Comparison of ENCODE assay signal across 11 cellular contexts in genomic region chr4:138114434-138114833, GRCh38.
DNase-seq lines count a peak whose midpoint lies in the region; ATAC-seq lines count a peak whose summit lies in the region.
"Had no signal": no experiment of that assay in that cellular context is flagged by ENCODE, and none has a peak within 500 bp of the region (broad histone marks: within the 10 kb centered on the region; RNA-seq: fewer than 3 reads in every experiment).

No MANE protein-coding gene starts in this region.

- peak; percentile 99 for ATAC-seq in HG02840 (IDR thresholded peaks at IDR 0.05; ENCODE audit: low FRiP score, unreplicated experiment)
- ATAC-seq: activated naive CD8-positive, alpha-beta T cell treated with anti-CD3 and anti-CD28 coated beads, Interleukin-2, amount 50 U/mL, for 24 hours; Right ventricle myocardium inferior had no signal

- DNase-seq in SIG-M5 treated with dmso at 0.1 percent for 504 hours (lab: John Stamatoyannopoulos, UW; ENCODE audit: unreplicated experiment) (peak; percentile 9), SIG-M5 (lab: John Stamatoyannopoulos, UW) (no peak), NAMALWA (ENCODE audit: low spot score) (peak; percentile 79), renal cortical epithelial cell (ENCODE audit: low read depth) (peak; percentile 45), OCI-M2 (lab: John Stamatoyannopoulos, UW; ENCODE audit: unreplicated experiment) (no peak), NCI-H446 treated with DMSO at 0.1 percent for 48 hours (lab: John Stamatoyannopoulos, UW) (no peak), head of caudate nucleus (no peak)
- DNase-seq: activated naive CD8-positive, alpha-beta T cell treated with anti-CD3 and anti-CD28 coated beads, Interleukin-2, amount 50 U/mL, for 24 hours; tibial artery had no signal

- intact Hi-C loops in head of caudate nucleus (cut with DNase I): no loop called here

Comparison
In these comparisons a context has a peak if more than half of its experiments do, and no peak if none do; other contexts are left out.
1. DNase-seq: peak in SIG-M5 treated with dmso at 0.1 percent for 504 hours (single experiment), NAMALWA (single experiment) and renal cortical epithelial cell (single experiment); none in SIG-M5 (single experiment), OCI-M2 (single experiment), NCI-H446 treated with DMSO at 0.1 percent for 48 hours (single experiment) and head of caudate nucleus (0 of 42).